32 cellular contexts compared by ENCODE assay signal in genomic region chr13:112325941-112326645, GRCh38. TPM values are rescaled to one million over a fixed set of nuclear protein-coding genes. Genes with fewer than 3 reads are reported as not detected.
DNase-seq lines count a peak whose midpoint lies in the region; ATAC-seq, FAIRE-seq and TF ChIP-seq lines count a peak whose summit lies in the region.
"Had no signal": no experiment of that assay in that cellular context is flagged by ENCODE, and none has a peak within 500 bp of the region (broad histone marks: within the 10 kb centered on the region; RNA-seq: fewer than 3 reads in every experiment).

No MANE protein-coding gene starts in this region.

- H3K36me3 ChIP-seq in right atrium auricular region (no peaks in the 10 kb centered on the region), upper lobe of right lung (no peaks in the 10 kb centered on the region)
- H3K36me3 ChIP-seq: brain microvascular endothelial cell, colonic mucosa, left lung had no signal

- ATAC-seq in Right ventricle myocardium inferior (peak; percentile 60), SK-N-SH treated with all-trans-retinoic acid at 6 μM for 48 hours (peak; percentile 35; the same call in 2 of the 3 replicates), left ventricle myocardium superior (peak; percentile 66), upper lobe of right lung (peak; percentile 4), HG03095 (IDR thresholded peaks at IDR 0.05; ENCODE audit: unreplicated experiment) (no peak)
- ATAC-seq: activated CD4-positive, CD25-positive, alpha-beta regulatory T cell treated with anti-CD3 and anti-CD28 coated beads, Interleukin-2, amount 50 U/mL, for 24 hours; activated CD8-positive, alpha-beta T cell treated with anti-CD3 and anti-CD28 coated beads, Interleukin-2, amount 10 ng/mL, durations not matched to agents 7 days and 5 days; GM12878; left lung had no signal

- H3K27me3 ChIP-seq in right atrium auricular region, result peaks cover 0 to 5% of the 10 kb centered on the region in 2 donors
- peaks cover 8% of the 10 kb centered on the region for H3K27me3 ChIP-seq in upper lobe of right lung

- DNase-seq in Right ventricle myocardium inferior (ENCODE audit: missing footprints) (no peak), right atrium auricular region (ENCODE audit: low spot score) (no peak), left ventricle myocardium superior (peak; percentile 43), upper lobe of right lung (no peak), H54 (ENCODE audit: insufficient read length, low spot score) (no peak), germinal center (ENCODE audit: low spot score) (no peak)
- DNase-seq: activated CD8-positive, alpha-beta T cell treated with anti-CD3 and anti-CD28 coated beads, Interleukin-2, amount 10 ng/mL, durations not matched to agents 7 days and 5 days; activated gamma-delta T cell treated with Interleukin-2 at 50 U/mL for 16 hours; AML-193; brain microvascular endothelial cell; colonic mucosa; COR-L47; DMS79 treated with DMSO at 0.1 percent for 48 hours; glutamatergic neuron; left lung; NCI-H1105 treated with DMSO at 0.1 percent for 48 hours; NCI-H2029 treated with DMSO at 0.1 percent for 48 hours; NCI-H524 treated with DMSO at 0.1 percent for 48 hours; small intestine; stimulated activated CD4-positive, alpha-beta T cell treated with anti-CD3 and anti-CD28 coated beads, Interleukin-2, amount 100 ng/mL, for 48 hours; stimulated activated naive CD4-positive, alpha-beta T cell treated with Interleukin-2 at 50 U/mL for 16 hours; SW 1271 had no signal

- H3K27ac ChIP-seq in right atrium auricular region (no peak overlapping the region), upper lobe of right lung (no peak overlapping the region)
- H3K27ac ChIP-seq: 22Rv1, brain microvascular endothelial cell, colonic mucosa, left lung, RWPE1 had no signal

- TF ChIP-seq CTCF in right atrium auricular region (IDR thresholded peaks at IDR 0.05), result no peak
- TF ChIP-seq CTCF in upper lobe of right lung (IDR thresholded peaks at IDR 0.05), result no peak

- H3K4me1 ChIP-seq in right atrium auricular region (peaks cover 0 to 7% of the 10 kb centered on the region in 2 donors), upper lobe of right lung (no peaks in the 10 kb centered on the region)
- H3K4me1 ChIP-seq: colonic mucosa had no signal

- intact Hi-C loops in Right ventricle myocardium inferior (cut with DNase I), result no loop called here
- intact Hi-C loops in left ventricle myocardium superior (cut with micrococcal nuclease), result no loop called here
- intact Hi-C loops in upper lobe of right lung (cut with DNase I), result no loop called here

- H3K4me3 ChIP-seq in right atrium auricular region (no peak overlapping the region), upper lobe of right lung (no peak overlapping the region)
- H3K4me3 ChIP-seq: colonic mucosa, GM12878, left lung had no signal

- H3K9me3 ChIP-seq in right atrium auricular region (no peaks in the 10 kb centered on the region), upper lobe of right lung (no peaks in the 10 kb centered on the region)
- H3K9me3 ChIP-seq: colonic mucosa, left lung had no signal

- FAIRE-seq in H54 (lab: Jason Lieb, UNC), result no peak
- FAIRE-seq: endometrium, GM12878, small intestine had no signal

- TF ChIP-seq POLR2A in H54 (IDR thresholded peaks at IDR 0.05; ENCODE audit: low read depth, low read length), result no peak

TF ChIP-seq in SK-N-SH treated with all-trans-retinoic acid at 6 μM for 48 hours, 23 proteins besides CTCF, POLR2A, EP300 and RAD21:
- no peak for TF ChIP-seq PATZ1 (CRISPR knock-in tag; IDR thresholded peaks at IDR 0.05; ENCODE audit: borderline replicate concordance)
- TF ChIP-seq ZNF8 (CRISPR knock-in tag; IDR thresholded peaks at IDR 0.05), result no peak
- TF ChIP-seq PPARA (CRISPR knock-in tag; IDR thresholded peaks at IDR 0.05; ENCODE audit: borderline replicate concordance), result no peak
- no peak for TF ChIP-seq ZC3H10 (CRISPR knock-in tag; IDR thresholded peaks at IDR 0.05)
- TF ChIP-seq ESRRG (CRISPR knock-in tag; IDR thresholded peaks at IDR 0.05), result no peak
- TF ChIP-seq ZNF70 (CRISPR knock-in tag; IDR thresholded peaks at IDR 0.05), result no peak

RNA-seq across cellular contexts. Expression of gene SPACA7, which starts 50.1 kb away (rescaled TPM):
- total RNA-seq in Right ventricle myocardium inferior, result not detected
- not detected for total RNA-seq in right atrium auricular region
- total RNA-seq in left ventricle myocardium superior, result not detected
- not detected for total RNA-seq in upper lobe of right lung
- total RNA-seq: activated CD8-positive, alpha-beta T cell treated with anti-CD3 and anti-CD28 coated beads, Interleukin-2, amount 10 ng/mL, durations not matched to agents 7 days and 5 days; colonic mucosa; fibroblast of lung; GM12878; left lung; mononuclear cell; posterior vena cava had no signal
